In genomic region chr16:31471875-31472558, GRCh38 we compare ENCODE assay signal across 8 cellular contexts. TPM values are rescaled to one million over a fixed set of nuclear protein-coding genes. Genes with fewer than 3 reads are reported as not detected.
DNase-seq lines count a peak whose midpoint lies in the region; ATAC-seq, FAIRE-seq and TF ChIP-seq lines count a peak whose summit lies in the region.

TSS of gene TGFB1I1 (plus strand) at chr16:31472152. CDS start at chr16:31472189, 37 bp downstream.

- H3K4me1 ChIP-seq in SJSA1 (replicated peaks) (peaks cover 21% of the 10 kb centered on the region), mesodermal cell (ENCODE audit: control insufficient read depth, insufficient read depth, low read length, poor library complexity, severe bottlenecking) (peaks cover 8% of the 10 kb centered on the region)

- peak within 1 kb of the TSS; percentile 92 for H3K27ac ChIP-seq in SJSA1
- peak within 1 kb of the TSS; percentile 71 for H3K27ac ChIP-seq in mesodermal cell (ENCODE audit: low read depth, low read length, severe bottlenecking)

- H3K9me3 ChIP-seq in SJSA1 (replicated peaks) (no peaks in the 10 kb centered on the region), mesodermal cell (ENCODE audit: control insufficient read depth, low read length) (no peaks in the 10 kb centered on the region)

- no peaks in the 10 kb centered on the region for H3K27me3 ChIP-seq in SJSA1 (replicated peaks)

- peaks cover 47% of the 10 kb centered on the region for H3K36me3 ChIP-seq in SJSA1
- H3K36me3 ChIP-seq in mesodermal cell (ENCODE audit: control insufficient read depth, insufficient read depth, low read length), result peaks cover 53% of the 10 kb centered on the region

- DNase-seq in NCI-H1417 (lab: John Stamatoyannopoulos, UW) (peak in 2 of 3 experiments; percentile 41 to 43), NCI-H1417 treated with DMSO at 0.1 percent for 48 hours (lab: John Stamatoyannopoulos, UW) (no peak), SJSA1 (ENCODE audit: low read depth in 1 of 2, low spot score in 2 of 2) (peak; percentile 69 to 89), epithelial cell of esophagus (ENCODE audit: low read depth) (peak; percentile 50), urothelium cell line (ENCODE audit: low spot score) (peak; percentile 54)
- no peak for DNase-seq in activated CD4-positive, alpha-beta T cell treated with anti-CD3 and anti-CD28 coated beads, Interleukin-2, amount 50 U/mL, for 1 hour

- no peak for ATAC-seq in HG02885 (IDR thresholded peaks at IDR 0.05; ENCODE audit: poor library complexity, unreplicated experiment)

- WGBS in mesodermal cell (ENCODE audit: insufficient coverage in 2 of 2), 2 experiments, result 0% methylated on average over 8 to 28 of the region's 59 CpGs

- FAIRE-seq in urothelium cell line (lab: Jason Lieb, UNC), result no peak

- no peak for TF ChIP-seq CTCF in epithelial cell of esophagus (IDR thresholded peaks at IDR 0.05; ENCODE audit: insufficient read depth, low read depth, low read length, missing control alignments)

- H3K4me3 ChIP-seq in SJSA1 (peak within 1 kb of the TSS; percentile 70), epithelial cell of esophagus (ENCODE audit: low read length) (peak within 1 kb of the TSS; percentile 61), mesodermal cell (ENCODE audit: extremely low read depth, insufficient read depth, low read length, poor library complexity, severe bottlenecking) (peak within 1 kb of the TSS; percentile 64)

RNA-seq across cellular contexts. Expression of gene TGFB1I1, which starts in this region (rescaled TPM):
- 66.3 and 90.1 TPM in 2 replicates for total RNA-seq in SJSA1 (2014; rRNA removed; shearing (Covaris generic))
- polyA plus RNA-seq in mesodermal cell (2013, experiment 1 of 2), result 59.4 TPM
- polyA plus RNA-seq in mesodermal cell (2013, experiment 2 of 2), result 52.1 TPM

Comparison
In these comparisons a context has a peak if more than half of its experiments do, and no peak if none do; other contexts are left out.
1. DNase-seq: peak in NCI-H1417 (2 of 3), SJSA1 (2 of 2), epithelial cell of esophagus (single experiment) and urothelium cell line (single experiment); none in NCI-H1417 treated with DMSO at 0.1 percent for 48 hours (single experiment) and activated CD4-positive, alpha-beta T cell treated with anti-CD3 and anti-CD28 coated beads, Interleukin-2, amount 50 U/mL, for 1 hour (single experiment).
2. Peak in every context shown above with its lines, with median percentiles within 50 percentile points of each other: H3K4me3 ChIP-seq.